Comparison of ENCODE assay signal across 8 cellular contexts in the genomic region with DNA sequence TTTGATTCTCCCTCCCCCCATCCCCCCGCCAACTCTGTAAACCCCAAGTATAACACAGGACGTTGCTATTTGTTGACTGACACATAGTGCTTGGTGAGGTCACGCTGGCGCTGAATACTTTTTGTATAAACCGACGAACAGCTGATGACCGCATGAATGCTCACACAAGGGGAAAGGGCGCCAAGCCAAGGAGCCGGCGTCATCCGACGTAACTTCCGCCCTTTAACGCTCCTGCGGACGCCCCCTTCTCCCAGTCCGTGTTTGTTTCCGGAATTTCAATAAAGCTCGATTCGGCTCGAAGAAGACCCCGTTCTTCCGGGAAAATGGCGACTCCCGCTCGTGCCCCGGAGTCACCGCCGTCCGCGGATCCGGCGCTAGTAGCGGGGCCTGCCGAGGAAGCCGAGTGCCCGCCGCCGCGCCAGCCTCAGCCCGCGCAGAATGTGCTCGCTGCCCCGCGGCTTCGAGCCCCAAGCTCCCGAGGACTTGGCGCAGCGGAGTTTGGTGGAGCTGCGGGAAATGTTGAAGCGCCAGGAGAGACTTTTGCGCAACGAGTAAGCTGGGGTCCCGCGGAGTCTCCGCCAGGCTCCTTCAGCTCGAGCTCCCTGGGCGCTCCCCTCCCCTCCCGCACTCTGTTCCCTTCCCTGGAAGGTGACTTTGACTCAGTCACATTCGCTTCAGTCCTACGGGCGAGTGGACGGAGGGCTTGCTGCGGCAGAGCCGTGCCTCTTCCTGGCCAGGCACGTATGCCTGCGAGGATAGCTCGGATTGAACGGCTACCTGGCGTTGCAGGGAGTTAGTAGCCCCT. TPM values are rescaled to one million over a fixed set of nuclear protein-coding genes. Genes with fewer than 3 reads are reported as not detected.
DNase-seq lines count a peak whose midpoint lies in the region; ATAC-seq and TF ChIP-seq lines count a peak whose summit lies in the region.

A gene (plus strand): TSS at position 310 of the 805 bp plus-strand sequence. CDS start 129 bp downstream, at position 439.

- H3K4me3 ChIP-seq in choroid plexus epithelial cell (ENCODE audit: low read depth, low read length) (peak within 1 kb of the TSS; percentile 91), kidney epithelial cell (ENCODE audit: low read depth, low read length) (peak within 1 kb of the TSS; percentile 66)

- DNase-seq in AML-193 (lab: John Stamatoyannopoulos, UW) (peak; percentile 90 to 93), NCI-H510A treated with DMSO at 0.1 percent for 48 hours (lab: John Stamatoyannopoulos, UW) (peak; percentile 84), choroid plexus epithelial cell (ENCODE audit: low read depth) (peak; percentile 99), kidney epithelial cell (ENCODE audit: low read depth) (peak; percentile 91)
- peak; percentile 76 to 83 for DNase-seq in activated CD4-positive, alpha-beta T cell treated with anti-CD3 and anti-CD28 coated beads for 24 hours (ENCODE audit: low read depth in 2 of 2)
- peak; percentile 86 to 88 for DNase-seq in stimulated activated CD4-positive, alpha-beta T cell treated with anti-CD3 and anti-CD28 coated beads, Interleukin-15, amount 100 ng/mL, for 48 hours (ENCODE audit: low read depth in 2 of 2)

- TF ChIP-seq POLR2A in GM19193 (IDR thresholded peaks at IDR 0.05; ENCODE audit: extremely low read depth, insufficient read depth, insufficient read length): peak; percentile 88

- no peaks in the 10 kb centered on the region for H3K27me3 ChIP-seq in kidney epithelial cell (ENCODE audit: control insufficient read depth, insufficient read depth, low read length)

- peak; percentile 88 for ATAC-seq in HG03439 (IDR thresholded peaks at IDR 0.05; ENCODE audit: unreplicated experiment)

- TF ChIP-seq CTCF in choroid plexus epithelial cell (conservative IDR thresholded peaks at IDR 0.05; ENCODE audit: low read depth, low read length) (no peak), kidney epithelial cell (IDR thresholded peaks at IDR 0.05; ENCODE audit: insufficient read depth, low read length, poor library complexity, severe bottlenecking) (no peak)

- no peaks in the 10 kb centered on the region for H3K36me3 ChIP-seq in kidney epithelial cell (ENCODE audit: control insufficient read depth, insufficient read depth, low read length)

RNA-seq across cellular contexts. Expression of the gene that starts here (rescaled TPM):
- total RNA-seq in kidney epithelial cell: 40.1 and 49.1 TPM in 2 replicates

Comparison
In these comparisons a context has a peak if more than half of its experiments do, and no peak if none do; other contexts are left out.
1. Peak in every context shown above with its lines: DNase-seq, ATAC-seq and H3K4me3 ChIP-seq.